ENCODE assay signal across 13 cellular contexts in the genomic region with DNA sequence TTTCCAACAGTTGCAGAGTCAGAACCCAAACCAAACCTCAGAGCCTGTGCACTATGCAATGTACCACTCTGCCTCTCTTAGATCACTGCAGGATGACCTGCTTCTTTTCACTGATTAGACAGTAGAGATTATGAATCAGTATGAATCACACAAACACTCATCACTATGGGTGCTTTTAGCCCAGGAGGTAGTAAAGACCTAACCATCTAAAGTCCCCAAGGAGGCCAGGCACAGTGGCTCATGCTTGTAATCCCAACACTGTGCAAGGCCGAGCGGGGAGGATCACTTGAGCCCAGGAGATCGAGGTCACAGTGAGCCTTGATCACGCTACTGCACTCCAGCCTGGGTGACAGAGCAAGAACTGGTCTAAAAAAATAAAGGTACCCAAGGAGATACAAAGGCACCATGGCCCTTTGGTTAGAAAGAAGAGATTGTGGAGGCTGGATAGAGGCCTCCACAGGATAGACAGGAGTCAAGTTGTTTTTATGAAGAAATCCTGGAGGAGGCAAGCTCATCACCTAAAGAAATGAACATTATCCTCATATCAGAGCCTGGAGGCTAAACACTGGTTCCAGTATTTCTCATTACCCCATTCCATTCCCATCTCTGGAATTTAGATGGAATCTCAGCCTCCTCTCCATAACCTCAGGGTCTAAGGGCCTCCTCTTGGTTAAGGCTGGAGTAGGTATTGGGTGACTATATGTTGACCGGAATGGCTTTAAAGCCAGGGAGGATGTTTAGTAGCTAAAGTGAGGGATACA. TPM values are rescaled to one million over a fixed set of nuclear protein-coding genes. Genes with fewer than 3 reads are reported as not detected.
DNase-seq lines count a peak whose midpoint lies in the region; ATAC-seq and TF ChIP-seq lines count a peak whose summit lies in the region.
"Had no signal": no experiment of that assay in that cellular context is flagged by ENCODE, and none has a peak within 500 bp of the region (broad histone marks: within the 10 kb centered on the region; RNA-seq: fewer than 3 reads in every experiment).

No MANE protein-coding gene starts in this region.

- no peaks in the 10 kb centered on the region for H3K9me3 ChIP-seq in Loucy (ENCODE audit: insufficient read depth, low read depth, low read length)
- H3K9me3 ChIP-seq: spleen had no signal

- peak overlapping the region; percentile 78 for H3K4me2 ChIP-seq in Loucy (ENCODE audit: low read depth, low read length, poor library complexity, severe bottlenecking)

- H3K4me3 Mint-ChIP-seq in activated T-cell treated with anti-CD3 and anti-CD28 coated beads, Interleukin-2, amount 50 U/mL, for 24 hours = no peak overlapping the region
- H3K4me3 Mint-ChIP-seq in activated naive CD8-positive, alpha-beta T cell treated with anti-CD3 and anti-CD28 coated beads for 36 hours = peak overlapping the region; percentile 2
- H3K4me3 Mint-ChIP-seq: stimulated activated naive B cell treated with anti-CD40 and anti-IgM and Interleukin-4, amounts not matched to agents 10 μg/mL and 1 μg/mL and 100 μg/mL, for 72 hours had no signal

- peak overlapping the region; percentile 83 for H3K9ac ChIP-seq in Loucy (ENCODE audit: low read depth, low read length, poor library complexity, severe bottlenecking)

- peaks cover 8% of the 10 kb centered on the region; the same call in 1 of the 2 replicates for H3K36me3 ChIP-seq in Loucy (ENCODE audit: insufficient read depth, low read length)

- peaks cover 10% of the 10 kb centered on the region for H3F3A ChIP-seq in Loucy (ENCODE audit: low read depth)

- intact Hi-C loops in Right ventricle myocardium superior (cut with DNase I) = no loop called here

- H3K27me3 ChIP-seq in Loucy (ENCODE audit: insufficient read depth, low read length, poor library complexity, severe bottlenecking) = no peaks in the 10 kb centered on the region
- H3K27me3 ChIP-seq: spleen had no signal

- no peak for ATAC-seq in Right ventricle myocardium superior (ENCODE audit: poor library complexity)
- ATAC-seq: stimulated activated naive B cell treated with anti-CD40 and anti-IgM and Interleukin-4, amounts not matched to agents 10 μg/mL and 1 μg/mL and 100 μg/mL, for 72 hours had no signal

- H3K9me2 ChIP-seq in Loucy (replicated peaks; ENCODE audit: low read depth, low read length) = no peaks in the 10 kb centered on the region

- no peaks in the 10 kb centered on the region for H4K20me1 ChIP-seq in Loucy (ENCODE audit: insufficient read depth, low read length, poor library complexity, severe bottlenecking)

- H3K79me2 ChIP-seq in Loucy (ENCODE audit: insufficient read depth, low read length) = peaks cover 33% of the 10 kb centered on the region; the same call in 1 of the 2 replicates

- no peaks in the 10 kb centered on the region for H3K27me3 Mint-ChIP-seq in activated T-cell treated with anti-CD3 and anti-CD28 coated beads, Interleukin-2, amount 50 U/mL, for 24 hours
- H3K27me3 Mint-ChIP-seq in activated naive CD8-positive, alpha-beta T cell treated with anti-CD3 and anti-CD28 coated beads for 36 hours = no peaks in the 10 kb centered on the region
- H3K27me3 Mint-ChIP-seq: stimulated activated naive B cell treated with anti-CD40 and anti-IgM and Interleukin-4, amounts not matched to agents 10 μg/mL and 1 μg/mL and 100 μg/mL, for 72 hours had no signal

- no peaks in the 10 kb centered on the region for H3K9me3 Mint-ChIP-seq in activated T-cell treated with anti-CD3 and anti-CD28 coated beads, Interleukin-2, amount 50 U/mL, for 24 hours
- no peaks in the 10 kb centered on the region for H3K9me3 Mint-ChIP-seq in activated naive CD8-positive, alpha-beta T cell treated with anti-CD3 and anti-CD28 coated beads for 36 hours
- H3K9me3 Mint-ChIP-seq: stimulated activated naive B cell treated with anti-CD40 and anti-IgM and Interleukin-4, amounts not matched to agents 10 μg/mL and 1 μg/mL and 100 μg/mL, for 72 hours had no signal

- peaks cover 60% of the 10 kb centered on the region for H3K4me1 Mint-ChIP-seq in activated T-cell treated with anti-CD3 and anti-CD28 coated beads, Interleukin-2, amount 50 U/mL, for 24 hours (ENCODE audit: low read depth)
- peaks cover 55% of the 10 kb centered on the region for H3K4me1 Mint-ChIP-seq in activated naive CD8-positive, alpha-beta T cell treated with anti-CD3 and anti-CD28 coated beads for 36 hours
- H3K4me1 Mint-ChIP-seq: stimulated activated naive B cell treated with anti-CD40 and anti-IgM and Interleukin-4, amounts not matched to agents 10 μg/mL and 1 μg/mL and 100 μg/mL, for 72 hours had no signal

- DNase-seq in activated T-cell treated with anti-CD3 and anti-CD28 coated beads, Interleukin-2, amount 50 U/mL, for 24 hours = no peak
- no peak for DNase-seq in activated T-cell treated with anti-CD3 and anti-CD28 coated beads, Interleukin-2, amount 50 U/mL, for 1 hour
- DNase-seq in activated naive CD8-positive, alpha-beta T cell treated with anti-CD3 and anti-CD28 coated beads for 36 hours = no peak
- DNase-seq in renal cortical epithelial cell (ENCODE audit: low read depth) (peak; percentile 46), Kasumi-1 (lab: John Stamatoyannopoulos, UW) (no peak), LoVo (ENCODE audit: low spot score) (no peak), Right ventricle myocardium superior (no peak)
- DNase-seq: NCI-H446 treated with DMSO at 0.1 percent for 48 hours; SIG-M5; spleen; stimulated activated naive B cell treated with anti-CD40 and anti-IgM and Interleukin-4, amounts not matched to agents 10 μg/mL and 1 μg/mL and 100 μg/mL, for 72 hours had no signal

- TF ChIP-seq CTCF in Loucy (conservative IDR thresholded peaks at IDR 0.05; ENCODE audit: low read length) = no peak

- H2AFZ ChIP-seq in Loucy (ENCODE audit: low read length) = no peak overlapping the region

- H3K36me3 Mint-ChIP-seq in activated T-cell treated with anti-CD3 and anti-CD28 coated beads, Interleukin-2, amount 50 U/mL, for 24 hours (ENCODE audit: low read depth) = peaks cover 65% of the 10 kb centered on the region
- H3K36me3 Mint-ChIP-seq in activated naive CD8-positive, alpha-beta T cell treated with anti-CD3 and anti-CD28 coated beads for 36 hours = peaks cover 36% of the 10 kb centered on the region

- H3K4me3 ChIP-seq in Loucy (ENCODE audit: low read length, poor library complexity, severe bottlenecking) = peak overlapping the region; percentile 67
- H3K4me3 ChIP-seq: spleen had no signal

- peak overlapping the region; percentile 89 for H3K27ac Mint-ChIP-seq in activated T-cell treated with anti-CD3 and anti-CD28 coated beads, Interleukin-2, amount 50 U/mL, for 24 hours
- H3K27ac Mint-ChIP-seq in activated naive CD8-positive, alpha-beta T cell treated with anti-CD3 and anti-CD28 coated beads for 36 hours = peak overlapping the region; percentile 42
- H3K27ac Mint-ChIP-seq: stimulated activated naive B cell treated with anti-CD40 and anti-IgM and Interleukin-4, amounts not matched to agents 10 μg/mL and 1 μg/mL and 100 μg/mL, for 72 hours had no signal

- peaks cover 76% of the 10 kb centered on the region for H3K4me1 ChIP-seq in Loucy (ENCODE audit: insufficient read depth, low read length, poor library complexity, severe bottlenecking)

RNA-seq across cellular contexts. Expression of gene SEC31B, which starts 12.9 kb away (rescaled TPM):
- total RNA-seq in activated naive CD8-positive, alpha-beta T cell treated with anti-CD3 and anti-CD28 coated beads for 36 hours = 10 to 100 TPM; 14.6 to 17.5 TPM
- total RNA-seq in renal cortical epithelial cell (0.17 and 3.5 TPM in 2 replicates), Right ventricle myocardium superior (7.9 TPM)

RNA-seq across cellular contexts. Expression of gene NDUFB8, which starts 22.9 kb away (rescaled TPM):
- total RNA-seq in activated naive CD8-positive, alpha-beta T cell treated with anti-CD3 and anti-CD28 coated beads for 36 hours = 100 to 1,000 TPM; 311 to 324 TPM
- total RNA-seq in renal cortical epithelial cell (99.1 and 131 TPM in 2 replicates), Right ventricle myocardium superior (431 TPM)

RNA-seq across cellular contexts. Expression of gene HIF1AN, which starts 29.0 kb away (rescaled TPM):
- total RNA-seq in activated naive CD8-positive, alpha-beta T cell treated with anti-CD3 and anti-CD28 coated beads for 36 hours = 10 to 100 TPM; 39.0 to 42.1 TPM
- total RNA-seq in renal cortical epithelial cell (6.4 and 20.6 TPM in 2 replicates), Right ventricle myocardium superior (43.0 TPM)

RNA-seq across cellular contexts. Expression of gene WNT8B, which starts 44.0 kb away (rescaled TPM):
- under 1 TPM in 1 of 2 experiments, not detected in 1; 0.16 TPM for total RNA-seq in activated naive CD8-positive, alpha-beta T cell treated with anti-CD3 and anti-CD28 coated beads for 36 hours
- total RNA-seq in renal cortical epithelial cell (not detected in 2 replicates), Right ventricle myocardium superior (not detected)
- total RNA-seq: endothelial cell of umbilical vein, spleen had no signal
